8 cellular contexts compared by ENCODE assay signal in the genomic region with DNA sequence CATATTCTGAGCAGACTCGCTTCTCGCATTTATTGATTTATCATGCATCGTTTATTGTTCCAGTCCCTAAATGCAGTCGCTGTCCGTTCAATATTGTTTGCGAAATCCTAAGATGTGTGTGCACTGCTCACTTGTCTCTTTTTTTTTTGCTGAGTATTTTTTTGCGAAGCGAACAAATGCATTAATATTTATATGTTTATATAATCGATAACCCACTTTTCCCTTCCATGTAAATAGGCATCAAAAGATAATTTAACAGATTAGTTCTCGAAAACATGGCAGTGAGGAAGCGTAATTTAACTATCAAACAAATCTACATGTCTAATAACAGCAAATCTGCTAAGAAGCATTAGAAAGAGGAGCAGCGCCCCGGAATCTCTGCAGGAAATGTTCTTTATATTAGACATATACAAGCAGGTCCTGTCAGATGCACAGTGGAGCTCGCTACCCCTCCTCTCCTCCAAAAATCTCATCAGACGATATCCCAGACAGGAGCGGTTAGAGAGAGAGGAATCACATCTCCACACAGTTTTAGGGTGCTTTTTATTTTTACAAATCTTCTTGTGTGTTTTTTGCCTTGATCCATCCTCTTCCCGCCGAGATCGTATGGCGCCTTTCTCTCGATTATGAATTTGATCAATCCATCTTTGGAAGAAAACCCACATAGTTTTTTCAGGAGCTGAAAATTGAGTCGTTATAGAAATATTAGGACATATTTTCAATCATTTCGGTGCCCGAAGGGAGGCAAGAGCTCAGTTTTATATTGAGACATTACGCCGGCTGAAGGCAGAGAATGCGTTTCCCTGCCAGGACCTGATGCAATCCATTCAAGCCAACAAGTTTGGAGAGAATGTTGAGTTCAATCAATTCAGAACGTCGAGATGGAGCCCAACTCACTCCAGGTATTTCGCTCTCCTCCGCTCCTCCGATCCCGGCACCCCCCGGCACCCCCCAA. TPM values are rescaled to one million over a fixed set of nuclear protein-coding genes. Genes with fewer than 3 reads are reported as not detected.
A peak's percentile ranks its signal among the peaks of the same experiment; 100 is the strongest.
DNase-seq lines count a peak whose midpoint lies in the region; ATAC-seq, FAIRE-seq and TF ChIP-seq lines count a peak whose summit lies in the region.

A gene with protein sequence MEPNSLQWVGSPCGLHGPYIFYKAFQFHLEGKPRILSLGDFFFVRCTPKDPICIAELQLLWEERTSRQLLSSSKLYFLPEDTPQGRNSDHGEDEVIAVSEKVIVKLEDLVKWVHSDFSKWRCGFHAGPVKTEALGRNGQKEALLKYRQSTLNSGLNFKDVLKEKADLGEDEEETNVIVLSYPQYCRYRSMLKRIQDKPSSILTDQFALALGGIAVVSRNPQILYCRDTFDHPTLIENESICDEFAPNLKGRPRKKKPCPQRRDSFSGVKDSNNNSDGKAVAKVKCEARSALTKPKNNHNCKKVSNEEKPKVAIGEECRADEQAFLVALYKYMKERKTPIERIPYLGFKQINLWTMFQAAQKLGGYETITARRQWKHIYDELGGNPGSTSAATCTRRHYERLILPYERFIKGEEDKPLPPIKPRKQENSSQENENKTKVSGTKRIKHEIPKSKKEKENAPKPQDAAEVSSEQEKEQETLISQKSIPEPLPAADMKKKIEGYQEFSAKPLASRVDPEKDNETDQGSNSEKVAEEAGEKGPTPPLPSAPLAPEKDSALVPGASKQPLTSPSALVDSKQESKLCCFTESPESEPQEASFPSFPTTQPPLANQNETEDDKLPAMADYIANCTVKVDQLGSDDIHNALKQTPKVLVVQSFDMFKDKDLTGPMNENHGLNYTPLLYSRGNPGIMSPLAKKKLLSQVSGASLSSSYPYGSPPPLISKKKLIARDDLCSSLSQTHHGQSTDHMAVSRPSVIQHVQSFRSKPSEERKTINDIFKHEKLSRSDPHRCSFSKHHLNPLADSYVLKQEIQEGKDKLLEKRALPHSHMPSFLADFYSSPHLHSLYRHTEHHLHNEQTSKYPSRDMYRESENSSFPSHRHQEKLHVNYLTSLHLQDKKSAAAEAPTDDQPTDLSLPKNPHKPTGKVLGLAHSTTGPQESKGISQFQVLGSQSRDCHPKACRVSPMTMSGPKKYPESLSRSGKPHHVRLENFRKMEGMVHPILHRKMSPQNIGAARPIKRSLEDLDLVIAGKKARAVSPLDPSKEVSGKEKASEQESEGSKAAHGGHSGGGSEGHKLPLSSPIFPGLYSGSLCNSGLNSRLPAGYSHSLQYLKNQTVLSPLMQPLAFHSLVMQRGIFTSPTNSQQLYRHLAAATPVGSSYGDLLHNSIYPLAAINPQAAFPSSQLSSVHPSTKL (plus strand): TSS at position 871 of the 955 bp plus-strand sequence. CDS start 11 bp downstream, at position 882.

- peak within 1 kb of the TSS; percentile 82 for H3K4me3 ChIP-seq in AG04450 (ENCODE audit: low read depth, low read length)
- peak within 1 kb of the TSS; percentile 75 for H3K4me3 ChIP-seq in epithelial cell of proximal tubule (ENCODE audit: low read depth, low read length)
- H3K4me3 ChIP-seq in stomach, result peak within 1 kb of the TSS; percentile 61 to 82 (median 71)

- no peaks in the 10 kb centered on the region for H3K36me3 ChIP-seq in stomach

- H3K27me3 ChIP-seq in AG04450 (ENCODE audit: control insufficient read depth, insufficient read depth, low read length) (no peaks in the 10 kb centered on the region), stomach (no peaks in the 10 kb centered on the region)

- no peak for ATAC-seq in GM19452 (IDR thresholded peaks at IDR 0.05; ENCODE audit: unreplicated experiment)

- TF ChIP-seq EP300 in stomach (IDR thresholded peaks at IDR 0.05), result no peak

- DNase-seq in AG04450 (ENCODE audit: low read depth, low spot score), result no peak
- DNase-seq in GM18507 (ENCODE audit: extremely low spot score, insufficient read length, low read depth), result no peak
- peak; percentile 34 for DNase-seq in NCI-H526 treated with DMSO at 0.1 percent for 48 hours (lab: John Stamatoyannopoulos, UW)
- peak; percentile 36 for DNase-seq in activated T-cell treated with anti-CD3 and anti-CD28 coated beads for 4 hours
- DNase-seq in epithelial cell of proximal tubule (ENCODE audit: low read depth), result no peak
- no peak for DNase-seq in mesenteric fat pad (ENCODE audit: low spot score)
- peak; percentile 68 for DNase-seq in stomach

- H3K9me3 ChIP-seq in AG04450 (ENCODE audit: control insufficient read depth, insufficient read depth, low read length), result peaks cover 2% of the 10 kb centered on the region; the same call in 1 of the 2 replicates
- H3K9me3 ChIP-seq in stomach, result no peaks in the 10 kb centered on the region

- WGBS in stomach, 5 donors, result 0 to 1% (median 1%) methylated on average over 33 to 34 of the region's 34 CpGs

- H3K27ac ChIP-seq in AG04450 (ENCODE audit: low read depth, low read length) (peak within 1 kb of the TSS; percentile 73), stomach (peak within 1 kb of the TSS; percentile 93 to 99 (median 98))

- peaks cover 33 to 61% (median 49%) of the 10 kb centered on the region in 4 donors for H3K4me1 ChIP-seq in stomach

- intact Hi-C loops in stomach (cut with DNase I; ENCODE audit: low total_unique reads), result loop anchor here (10.0 kb wide), 1 partner anchor 344 kb away; no protein-coding TSS in a partner anchor

- FAIRE-seq in GM18507 (lab: Jason Lieb, UNC), result peak; percentile 72

- TF ChIP-seq CTCF in AG04450 (IDR thresholded peaks at IDR 0.05; ENCODE audit: low read depth, low read length), result no peak
- no peak for TF ChIP-seq CTCF in epithelial cell of proximal tubule (conservative IDR thresholded peaks at IDR 0.05; ENCODE audit: low read depth, low read length)
- no peak for TF ChIP-seq CTCF in stomach (IDR thresholded peaks at IDR 0.05)

- POLR2A ChIA-PET in AG04450 (lab: Yijun Ruan, JAX), result interaction anchor here (0.6 to 1.5 kb wide), 8 partner anchors 22 to 330 kb away, joined by 3 to 6 read pairs (median 3); no protein-coding TSS in a partner anchor

- TF ChIP-seq POLR2A in stomach (IDR thresholded peaks at IDR 0.05), result no peak

- CTCF ChIA-PET in AG04450 (lab: Charles Lee), result interaction anchor here (0.6 to 2.4 kb wide), 8 partner anchors 27 to 958 kb away, joined by 3 to 8 read pairs (median 4); no protein-coding TSS in a partner anchor

RNA-seq across cellular contexts. Expression of the gene that starts here (rescaled TPM):
- polyA plus RNA-seq in AG04450 (2011; rRNA removed) (132 and 137 TPM in 2 replicates), stomach (1 to 10 TPM; 5.4 to 8.2 (median 5.9) TPM)
- polyA minus RNA-seq in AG04450 (2011; rRNA and poly(A)+ RNA removed), result 407 and 416 TPM in 2 replicates
- total RNA-seq in epithelial cell of proximal tubule (16.5 and 22.8 TPM in 2 replicates), mesenteric fat pad (126 TPM), stomach (10 to 100 TPM in 4 of 5 donors, 1 to 10 TPM in 1; 8.7 to 64.2 (median 21.9) TPM)

Comparison
In these comparisons a context has a peak if more than half of its experiments do, and no peak if none do; other contexts are left out.
1. RNA of the gene that starts here (polyA plus RNA-seq): 132 to 137 TPM in AG04450; 5.4 to 8.2 TPM in stomach; every median in the first group is over 10 times any median in the second.
2. DNase-seq: peak in NCI-H526 treated with DMSO at 0.1 percent for 48 hours (single experiment), activated T-cell treated with anti-CD3 and anti-CD28 coated beads for 4 hours (single experiment) and stomach (single experiment); none in AG04450 (single experiment), GM18507 (single experiment), epithelial cell of proximal tubule (single experiment) and mesenteric fat pad (single experiment).
3. Peak in every context shown above with its lines, with median percentiles within 50 percentile points of each other: H3K4me3 ChIP-seq.